1 cellular context compared by ENCODE assay signal in genomic region chr15:70853270-70853854, GRCh38.
A peak's percentile ranks its signal among the peaks of the same experiment; 100 is the strongest.
TF ChIP-seq lines count a peak whose summit lies in the region.

No MANE protein-coding gene starts in this region.

TF ChIP-seq in HepG2, 621 proteins besides CTCF, POLR2A, EP300 and RAD21:
- TF ChIP-seq ZNF34 (CRISPR knock-in tag; IDR thresholded peaks at IDR 0.05; ENCODE audit: borderline replicate concordance) (no peak), TBX2 (CRISPR knock-in tag; IDR thresholded peaks at IDR 0.05; ENCODE audit: borderline replicate concordance) (no peak), ZNF883 (CRISPR knock-in tag; IDR thresholded peaks at IDR 0.05; ENCODE audit: not compliant biosample characterization) (no peak), KMT2A (CRISPR knock-in tag; IDR thresholded peaks at IDR 0.05) (no peak), ZNF772 (CRISPR knock-in tag; IDR thresholded peaks at IDR 0.05) (0 out of 2 replicates have a peak, but pooled peaks have one; percentile 23), ZNF549 (CRISPR knock-in tag; IDR thresholded peaks at IDR 0.05) (no peak), XBP1 (CRISPR knock-in tag; IDR thresholded peaks at IDR 0.05) (no peak), ZFP82 (CRISPR knock-in tag; IDR thresholded peaks at IDR 0.05; ENCODE audit: borderline replicate concordance) (no peak), GPN1 (CRISPR knock-in tag; IDR thresholded peaks at IDR 0.05; ENCODE audit: borderline replicate concordance) (no peak), ZNF768 (CRISPR knock-in tag; IDR thresholded peaks at IDR 0.05) (peak; percentile 2; the same call in 1 of the 2 replicates), SOX6 (IDR thresholded peaks at IDR 0.05) (no peak), SOX6 (CRISPR knock-in tag; IDR thresholded peaks at IDR 0.05) (no peak), SRY (CRISPR knock-in tag; IDR thresholded peaks at IDR 0.05) (no peak), ZNF704 (CRISPR knock-in tag; IDR thresholded peaks at IDR 0.05; ENCODE audit: borderline replicate concordance) (no peak), AGO1 (IDR thresholded peaks at IDR 0.05; ENCODE audit: low read depth, low read length, poor library complexity, severe bottlenecking) (no peak), LCORL (IDR thresholded peaks at IDR 0.05) (no peak), LCORL (CRISPR knock-in tag; IDR thresholded peaks at IDR 0.05) (peak; percentile 43; the same call in 1 of the 2 replicates), CSRNP1 (CRISPR knock-in tag; IDR thresholded peaks at IDR 0.05) (no peak), ZMYM4 (CRISPR knock-in tag; IDR thresholded peaks at IDR 0.05) (peak; percentile 37; the same call in 1 of the 2 replicates), ZNF546 (CRISPR knock-in tag; conservative IDR thresholded peaks at IDR 0.05) (no peak), CAMTA2 (CRISPR knock-in tag; IDR thresholded peaks at IDR 0.05; ENCODE audit: borderline replicate concordance) (no peak)
